1 cellular context compared by ENCODE assay signal in genomic region chr4:6957994-6958393, GRCh38.
TF ChIP-seq lines count a peak whose summit lies in the region.

No MANE protein-coding gene starts in this region.

TF ChIP-seq in GM23338, 12 proteins besides CTCF, POLR2A, EP300 and RAD21 (continued from another document):
- TF ChIP-seq ZNF462 (CRISPR knock-in tag; IDR thresholded peaks at IDR 0.05) = no peak
- no peak for TF ChIP-seq ZNF114 (CRISPR knock-in tag; IDR thresholded peaks at IDR 0.05)
- TF ChIP-seq REST (IDR thresholded peaks at IDR 0.05; ENCODE audit: unreplicated experiment) = no peak
